29 cellular contexts compared by ENCODE assay signal in genomic region chr4:103482471-103482870, GRCh38.
"Had no signal": no experiment of that assay in that cellular context is flagged by ENCODE, and none has a peak within 500 bp of the region (broad histone marks: within the 10 kb centered on the region; RNA-seq: fewer than 3 reads in every experiment).

No MANE protein-coding gene starts in this region.

- H3K27ac ChIP-seq: SJCRH30, SK-N-MC, WERI-Rb-1 had no signal

- H3K9me3 ChIP-seq: SJCRH30 had no signal

- H3K27me3 ChIP-seq: SJCRH30 had no signal

- H3K36me3 ChIP-seq: SJCRH30, WERI-Rb-1 had no signal

- H3K4me1 ChIP-seq: SJCRH30 had no signal

- H3K4me3 ChIP-seq: SJCRH30, SK-N-MC had no signal

- ATAC-seq: activated CD8-positive, alpha-beta memory T cell treated with anti-CD3 and anti-CD28 coated beads, Interleukin-2, amount 10 ng/mL, durations not matched to agents 7 days and 5 days; Panc1 had no signal

- DNase-seq: activated CD4-positive, alpha-beta memory T cell treated with anti-CD3 and anti-CD28 coated beads, Interleukin-2, amount 10 ng/mL, durations not matched to agents 7 days and 5 days; activated CD4-positive, alpha-beta T cell treated with anti-CD3 and anti-CD28 coated beads for 1 hour; activated CD4-positive, alpha-beta T cell treated with anti-CD3 and anti-CD28 coated beads for 48 hours; activated CD4-positive, CD25-positive, alpha-beta regulatory T cell; activated CD8-positive, alpha-beta memory T cell treated with anti-CD3 and anti-CD28 coated beads for 24 hours; activated CD8-positive, alpha-beta memory T cell treated with anti-CD3 and anti-CD28 coated beads, Interleukin-2, amount 10 ng/mL, durations not matched to agents 7 days and 5 days; activated CD8-positive, alpha-beta memory T cell treated with anti-CD3 and anti-CD28 coated beads, Interleukin-2, amount 50 U/mL, for 48 hours; activated effector memory CD4-positive, alpha-beta T cell treated with Interleukin-2 at 50 U/mL for 16 hours; activated naive CD4-positive, alpha-beta T cell treated with anti-CD3 and anti-CD28 coated beads, Interleukin-2, amount 50 U/mL, for 16 hours; activated naive CD8-positive, alpha-beta T cell treated with anti-CD3 and anti-CD28 coated beads for 36 hours; activated T-cell treated with anti-CD3 and anti-CD28 coated beads, Interleukin-2, amount 50 U/mL, for 48 hours; anterior cingulate cortex; caudate nucleus; Karpas-422; KBM-7; NCI-H1048; NCI-H1105 treated with DMSO at 0.1 percent for 48 hours; NCI-H1436 treated with DMSO at 0.1 percent for 48 hours; NCI-H1694 treated with DMSO at 0.1 percent for 48 hours; NCI-H2029; NCI-H345; NCI-H524 treated with DMSO at 0.1 percent for 48 hours; SHP77; SJCRH30; T1000; WERI-Rb-1 had no signal

- FAIRE-seq: bronchial epithelial cell had no signal
